In the genomic region with DNA sequence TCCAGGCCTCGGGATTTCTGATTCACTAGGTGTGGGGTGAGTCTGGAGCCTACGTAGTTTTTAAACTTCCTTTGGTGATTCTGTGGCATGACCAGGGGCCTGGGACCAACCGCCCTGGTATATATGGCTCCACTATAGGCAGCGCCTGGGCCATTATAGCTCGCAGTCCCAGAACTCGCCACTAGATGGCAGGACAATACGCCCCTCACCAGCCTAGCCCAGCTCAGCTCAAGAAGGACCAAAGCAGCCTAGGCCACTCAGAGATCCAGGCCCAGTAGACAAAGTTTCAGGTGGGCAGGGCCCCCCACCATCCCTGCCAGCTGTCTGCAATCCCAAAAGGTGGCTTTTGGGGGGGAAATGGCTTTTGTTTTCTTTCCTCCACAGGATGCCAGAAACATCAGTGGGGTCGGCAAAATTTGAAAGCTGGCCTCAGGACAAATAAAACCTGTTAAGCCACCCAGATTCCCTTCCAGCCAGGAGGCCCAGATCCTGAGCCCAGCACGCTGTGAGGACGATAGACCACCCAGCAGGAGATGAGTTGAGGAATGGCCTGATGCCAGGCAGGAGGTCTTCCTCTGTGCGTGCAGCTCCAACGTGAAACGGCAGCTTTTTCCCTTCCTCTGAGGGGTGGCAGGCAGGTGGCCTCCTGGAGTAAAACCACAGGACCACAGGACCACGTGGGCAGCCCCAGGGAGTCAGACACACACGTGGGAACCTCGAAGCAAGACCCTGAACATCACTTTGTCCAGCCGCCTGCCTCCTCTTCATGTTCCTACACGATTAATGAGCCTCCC, we compare ENCODE assay signal across 8 cellular contexts. TPM values are rescaled to one million over a fixed set of nuclear protein-coding genes. Genes with fewer than 3 reads are reported as not detected.
A peak's percentile ranks its signal among the peaks of the same experiment; 100 is the strongest.
DNase-seq lines count a peak whose midpoint lies in the region; ATAC-seq, FAIRE-seq and TF ChIP-seq lines count a peak whose summit lies in the region.

No MANE protein-coding gene starts in this region.

- TF ChIP-seq RAD21 in H1 (IDR thresholded peaks at IDR 0.05 in 1 of 2, conservative IDR thresholded peaks at IDR 0.05 in 1 of 2; ENCODE audit: low read depth in 2 of 2, low read length in 2 of 2) = peak; percentile 91 to 92

- DNase-seq in GM03348 (ENCODE audit: low spot score) (peak; percentile 90), NOMO-1 treated with DMSO at 0.1 percent for 48 hours (lab: John Stamatoyannopoulos, UW; ENCODE audit: unreplicated experiment) (peak; percentile 14), H1 (ENCODE audit: low read depth in 1 of 2, low spot score in 2 of 2) (peak; percentile 56 to 94), mucosa of gallbladder (ENCODE audit: low spot score) (peak; percentile 81)
- DNase-seq in activated CD8-positive, alpha-beta memory T cell treated with anti-CD3 and anti-CD28 coated beads for 4 hours (ENCODE audit: low read depth in 2 of 2) = peak; percentile 33 to 36
- peak; percentile 29 to 60 for DNase-seq in stimulated activated CD8-positive, alpha-beta memory T cell treated with anti-CD3 and anti-CD28 coated beads, Interleukin-7, amount 100 ng/mL, for 1 hour (ENCODE audit: low read depth in 2 of 2)

- no peak overlapping the region for H4K5ac ChIP-seq in H1 (ENCODE audit: insufficient read length, low read depth, low read length)

- H3K4me2 ChIP-seq in H1 (ENCODE audit: insufficient read depth in 1 of 2, low read depth in 2 of 2, low read length in 2 of 2) = no peak overlapping the region

- ATAC-seq in HG03342 (IDR thresholded peaks at IDR 0.05; ENCODE audit: unreplicated experiment) (peak; percentile 69), HG03095 (IDR thresholded peaks at IDR 0.05; ENCODE audit: unreplicated experiment) (no peak)

- no peak overlapping the region for H3K14ac ChIP-seq in H1 (ENCODE audit: insufficient read length)

- peaks cover 0 to 3% of the 10 kb centered on the region in 2 experiments; a peak in 1 of 4 replicates for H3K9me3 ChIP-seq in H1 (ENCODE audit: insufficient read depth in 2 of 2, low read depth in 1 of 2, low read length in 1 of 2)

- no peak overlapping the region for H4K91ac ChIP-seq in H1 (replicated peaks; ENCODE audit: insufficient read length, low read length)

- POLR2A ChIA-PET in H1 (lab: Charles Lee; ENCODE audit: partially characterized antibody) = interaction anchor here (0.6 to 1.3 kb wide), 3 partner anchors 25 to 143 kb away, joined by 3 to 4 read pairs (median 4); a partner anchor contains a TSS

- no peak overlapping the region for H3K56ac ChIP-seq in H1 (replicated peaks; ENCODE audit: insufficient read length, low read depth, low read length)

- H4K8ac ChIP-seq in H1 (ENCODE audit: extremely low read depth, insufficient read depth, low read length) = no peak overlapping the region

- H2BK120ac ChIP-seq in H1 (replicated peaks; ENCODE audit: low read depth, low read length) = no peak overlapping the region

- peak; percentile 92 to 96 (median 94) for TF ChIP-seq CTCF in H1 (IDR thresholded peaks at IDR 0.05; ENCODE audit: control extremely low read depth in 1 of 3, insufficient read depth in 1 of 3, low read depth in 1 of 3, low read length in 3 of 3)

- H2AFZ ChIP-seq in H1 (ENCODE audit: low read length) = no peak overlapping the region

- FAIRE-seq in H1 (lab: Jason Lieb, UNC) = peak; percentile 85

- no peak for TF ChIP-seq POLR2A in H1 (IDR thresholded peaks at IDR 0.05; ENCODE audit: control extremely low read depth in 1 of 2, low read depth in 2 of 2, low read length in 2 of 2)

- H2BK15ac ChIP-seq in H1 (ENCODE audit: low read length) = 0 out of 2 replicates have a peak overlapping the region, but pooled peaks have one; percentile 67

- H3K27me3 ChIP-seq in H1 (replicated peaks in 1 of 4; ENCODE audit: control insufficient read depth in 3 of 4, extremely low read depth in 1 of 4, insufficient read depth in 3 of 4, low read length in 3 of 4) = no peaks in the 10 kb centered on the region

- CTCF ChIA-PET in H1 (lab: Charles Lee; ENCODE audit: partially characterized antibody) = interaction anchor here (0.8 to 4.8 kb wide), 47 partner anchors 8 to 340 kb away, joined by 3 to 49 read pairs (median 4); a partner anchor contains a TSS

- WGBS in H1 (ENCODE audit: extremely low coverage in 1 of 2, insufficient coverage in 1 of 2, insufficient read length in 1 of 2, insufficient replicate concordance in 2 of 2, low coverage in 1 of 2, low lambda C conversion rate in 2 of 2, missing lambda C conversion rate in 1 of 2), 2 experiments = 47% methylated on average over 18 of the region's 18 CpGs; no CpG with 5 or more reads in 1 of the 2 experiments

- no peak overlapping the region for H3K23ac ChIP-seq in H1 (ENCODE audit: insufficient read length)

- no peak overlapping the region for H3K27ac ChIP-seq in H1 (ENCODE audit: low read depth, low read length)

- no peaks in the 10 kb centered on the region for H4K20me1 ChIP-seq in H1 (replicated peaks in 1 of 2; ENCODE audit: control insufficient read depth in 1 of 2, insufficient read depth in 2 of 2, low read length in 2 of 2)

- H2BK5ac ChIP-seq in H1 (ENCODE audit: low read depth, low read length) = no peak overlapping the region

- TF ChIP-seq EP300 in H1 (IDR thresholded peaks at IDR 0.05; ENCODE audit: borderline replicate concordance in 1 of 2, low read depth in 2 of 2, low read length in 2 of 2) = no peak

- H3K4me3 ChIP-seq in H1 (ENCODE audit: extremely low read depth in 1 of 4, insufficient read depth in 2 of 4, low read depth in 3 of 4, low read length in 4 of 4) = no peak overlapping the region

- H3K9ac ChIP-seq in H1 (replicated peaks in 1 of 4; ENCODE audit: extremely low read depth in 1 of 4, low read depth in 3 of 4, low read length in 3 of 4) = no peak overlapping the region

- H3K4me1 ChIP-seq in H1 (replicated peaks in 1 of 4; ENCODE audit: control insufficient read depth in 3 of 4, insufficient read depth in 4 of 4, low read length in 3 of 4) = no peaks in the 10 kb centered on the region

- H3K79me1 ChIP-seq in H1 (ENCODE audit: low read depth, low read length) = no peaks in the 10 kb centered on the region

- H2BK20ac ChIP-seq in H1 (ENCODE audit: low read length) = 0 out of 2 replicates have a peak overlapping the region, but pooled peaks have one; percentile 19

- H3K23me2 ChIP-seq in H1 (ENCODE audit: low read depth, low read length) = no peaks in the 10 kb centered on the region

- H3K18ac ChIP-seq in H1 (ENCODE audit: extremely low read depth, low read length) = no peak overlapping the region

- no peaks in the 10 kb centered on the region for H3K36me3 ChIP-seq in H1 (ENCODE audit: control insufficient read depth in 2 of 4, insufficient read depth in 4 of 4, low read length in 3 of 4)

- no peaks in the 10 kb centered on the region for H3K79me2 ChIP-seq in H1 (ENCODE audit: control insufficient read depth in 1 of 2, insufficient read depth in 2 of 2, low read length in 2 of 2)

- H3K4ac ChIP-seq in H1 (replicated peaks; ENCODE audit: insufficient read length, low read depth, low read length) = no peak overlapping the region

- no peak overlapping the region; the same call in 1 of the 2 replicates for H2BK12ac ChIP-seq in H1 (ENCODE audit: low read depth, low read length)

- H2AK5ac ChIP-seq in H1 (ENCODE audit: low read depth, low read length) = no peak overlapping the region

TF ChIP-seq in H1, 55 proteins besides CTCF, POLR2A, EP300 and RAD21 (continues in another document):
- no peak for TF ChIP-seq PHF8 (conservative IDR thresholded peaks at IDR 0.05; ENCODE audit: low read depth, low read length)
- TF ChIP-seq ASH2L (IDR thresholded peaks at IDR 0.05; ENCODE audit: low read length) = no peak
- TF ChIP-seq, protein P1, sequence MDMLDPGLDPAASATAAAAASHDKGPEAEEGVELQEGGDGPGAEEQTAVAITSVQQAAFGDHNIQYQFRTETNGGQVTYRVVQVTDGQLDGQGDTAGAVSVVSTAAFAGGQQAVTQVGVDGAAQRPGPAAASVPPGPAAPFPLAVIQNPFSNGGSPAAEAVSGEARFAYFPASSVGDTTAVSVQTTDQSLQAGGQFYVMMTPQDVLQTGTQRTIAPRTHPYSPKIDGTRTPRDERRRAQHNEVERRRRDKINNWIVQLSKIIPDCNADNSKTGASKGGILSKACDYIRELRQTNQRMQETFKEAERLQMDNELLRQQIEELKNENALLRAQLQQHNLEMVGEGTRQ (IDR thresholded peaks at IDR 0.05; ENCODE audit: low read length) = no peak

RNA-seq across cellular contexts. Expression of a gene that starts 24.8 kb away (rescaled TPM):
- total RNA-seq in H1 (2021; fragmentation: NEBNext Ultra II Directional; extraction: Animal tissue kit (Norgen Biotek cat#: 25700)) = 9.1 and 9.9 TPM in 2 replicates
- 10.7 and 12.6 TPM in 2 replicates for polyA plus RNA-seq in H1 (2011; rRNA removed)
- 11.5 TPM for polyA plus RNA-seq in H1 (2011; cell fraction: cytosol; rRNA removed)
- polyA plus RNA-seq in H1 (2011; cell fraction: nucleus; rRNA removed) = 7.3 TPM
- 7.8 to 12.5 TPM (median 10.2 TPM) in 4 replicates for polyA plus RNA-seq in H1 (2012, experiment 1 of 2)
- polyA plus RNA-seq in H1 (2012, experiment 2 of 2) = 11.6 TPM
- 10.4 TPM for polyA plus RNA-seq in H1 (2013, experiment 1 of 2)
- 13.1 TPM for polyA plus RNA-seq in H1 (2013, experiment 2 of 2)
- polyA minus RNA-seq in H1 (2011; rRNA and poly(A)+ RNA removed) = 3.4 and 3.9 TPM in 2 replicates
- 8.4 TPM for polyA minus RNA-seq in H1 (2011; cell fraction: cytosol; rRNA and poly(A)+ RNA removed)
- 4.8 TPM for polyA minus RNA-seq in H1 (2011; cell fraction: nucleus; rRNA and poly(A)+ RNA removed)
- total RNA-seq in mucosa of gallbladder = 43.7 TPM

Comparison
In these comparisons a context has a peak if more than half of its experiments do, and no peak if none do; other contexts are left out.
1. DNase-seq: peak in every context shown above with its lines; median percentile 90 in GM03348; 81 in mucosa of gallbladder; 75 in H1; 44 in stimulated activated CD8-positive, alpha-beta memory T cell treated with anti-CD3 and anti-CD28 coated beads, Interleukin-7, amount 100 ng/mL, for 1 hour; 34 in activated CD8-positive, alpha-beta memory T cell treated with anti-CD3 and anti-CD28 coated beads for 4 hours; 14 in NOMO-1 treated with DMSO at 0.1 percent for 48 hours.